Comparison of ENCODE assay signal across 25 cellular contexts in genomic region chr4:35503435-35503834, GRCh38.
"Had no signal": no experiment of that assay in that cellular context is flagged by ENCODE, and none has a peak within 500 bp of the region (broad histone marks: within the 10 kb centered on the region; RNA-seq: fewer than 3 reads in every experiment).

No MANE protein-coding gene starts in this region.

- H3K4me1 ChIP-seq: esophagus muscularis mucosa, gastrocnemius medialis, heart right ventricle, parathyroid adenoma, psoas muscle, spleen, testis had no signal

- H3K36me3 Mint-ChIP-seq: naive thymus-derived CD4-positive, alpha-beta T cell; stimulated activated naive B cell treated with anti-CD40 and anti-IgM and Interleukin-4, amounts not matched to agents 10 μg/mL and 1 μg/mL and 100 μg/mL, for 72 hours had no signal

- H3K36me3 ChIP-seq: esophagus muscularis mucosa, gastrocnemius medialis, heart right ventricle, spleen had no signal

- H3K9me3 Mint-ChIP-seq: nephron progenitor cell; stimulated activated naive CD8-positive, alpha-beta T cell treated with anti-CD3 and anti-CD28 coated beads, Interleukin-15, amount 100 ng/mL, for 72 hours had no signal

- H3K4me3 ChIP-seq: esophagus muscularis mucosa, gastrocnemius medialis, heart right ventricle, psoas muscle, spleen, testis had no signal

- FAIRE-seq: islet of Langerhans had no signal

- H3K79me2 ChIP-seq: parathyroid adenoma had no signal

- H3K27ac ChIP-seq: epithelial cell of prostate, esophagus muscularis mucosa, gastrocnemius medialis, heart right ventricle, parathyroid adenoma, psoas muscle, spleen, testis had no signal

- ATAC-seq: effector memory CD8-positive, alpha-beta T cell; gastrocnemius medialis; heart right ventricle; left lobe of liver; naive thymus-derived CD4-positive, alpha-beta T cell; psoas muscle; sciatic nerve; stimulated activated naive B cell treated with anti-CD40 and anti-IgM and Interleukin-4, amounts not matched to agents 10 μg/mL and 1 μg/mL and 100 μg/mL, for 72 hours; stimulated activated naive CD8-positive, alpha-beta T cell treated with anti-CD3 and anti-CD28 coated beads, Interleukin-15, amount 100 ng/mL, for 72 hours had no signal

- H3K4me1 Mint-ChIP-seq: naive thymus-derived CD4-positive, alpha-beta T cell; nephron progenitor cell; stimulated activated naive B cell treated with anti-CD40 and anti-IgM and Interleukin-4, amounts not matched to agents 10 μg/mL and 1 μg/mL and 100 μg/mL, for 72 hours; stimulated activated naive CD8-positive, alpha-beta T cell treated with anti-CD3 and anti-CD28 coated beads, Interleukin-15, amount 100 ng/mL, for 72 hours had no signal

- H3K9me3 ChIP-seq: esophagus muscularis mucosa, gastrocnemius medialis, heart right ventricle, psoas muscle, spleen, testis had no signal

- H3K27me3 ChIP-seq: esophagus muscularis mucosa, gastrocnemius medialis, heart right ventricle, spleen, testis had no signal

- H3K4me3 Mint-ChIP-seq: dendritic cell treated with granulocyte-macrophage colony-stimulating factor and Interleukin-4, amounts not matched to agents 40 ng/mL and 50 ng/mL, for 4 days; effector memory CD8-positive, alpha-beta T cell; naive thymus-derived CD4-positive, alpha-beta T cell; nephron progenitor cell; stimulated activated naive B cell treated with anti-CD40 and anti-IgM and Interleukin-4, amounts not matched to agents 10 μg/mL and 1 μg/mL and 100 μg/mL, for 72 hours; stimulated activated naive CD8-positive, alpha-beta T cell treated with anti-CD3 and anti-CD28 coated beads, Interleukin-15, amount 100 ng/mL, for 72 hours had no signal

- DNase-seq: effector memory CD8-positive, alpha-beta T cell; gastrocnemius medialis; heart right ventricle; hypothalamus; kidney glomerular epithelial cell; mammary epithelial cell; naive thymus-derived CD4-positive, alpha-beta T cell; nephron progenitor cell; psoas muscle; retina; spleen; stimulated activated CD4-positive, alpha-beta T cell treated with anti-CD3 and anti-CD28 coated beads, Interleukin-15, amount 100 ng/mL, for 24 hours; stimulated activated CD4-positive, alpha-beta T cell treated with anti-CD3 and anti-CD28 coated beads, Interleukin-1b, Interleukin-23, amount 100 ng/mL, for 48 hours; stimulated activated CD4-positive, alpha-beta T cell treated with anti-CD3 and anti-CD28 coated beads, Interleukin-4, amount 100 ng/mL, for 4 hours; stimulated activated naive B cell treated with anti-CD40 and anti-IgM and Interleukin-4, amounts not matched to agents 10 μg/mL and 1 μg/mL and 100 μg/mL, for 72 hours; stimulated activated naive CD8-positive, alpha-beta T cell treated with anti-CD3 and anti-CD28 coated beads, Interleukin-15, amount 100 ng/mL, for 72 hours; testis; trophoblast cell had no signal

- H3K27me3 Mint-ChIP-seq: dendritic cell treated with granulocyte-macrophage colony-stimulating factor and Interleukin-4, amounts not matched to agents 40 ng/mL and 50 ng/mL, for 4 days; effector memory CD8-positive, alpha-beta T cell; naive thymus-derived CD4-positive, alpha-beta T cell; stimulated activated naive B cell treated with anti-CD40 and anti-IgM and Interleukin-4, amounts not matched to agents 10 μg/mL and 1 μg/mL and 100 μg/mL, for 72 hours; stimulated activated naive CD8-positive, alpha-beta T cell treated with anti-CD3 and anti-CD28 coated beads, Interleukin-15, amount 100 ng/mL, for 72 hours had no signal

- H3K27ac Mint-ChIP-seq: dendritic cell treated with granulocyte-macrophage colony-stimulating factor and Interleukin-4, amounts not matched to agents 40 ng/mL and 50 ng/mL, for 4 days; effector memory CD8-positive, alpha-beta T cell; naive thymus-derived CD4-positive, alpha-beta T cell; nephron progenitor cell; stimulated activated naive B cell treated with anti-CD40 and anti-IgM and Interleukin-4, amounts not matched to agents 10 μg/mL and 1 μg/mL and 100 μg/mL, for 72 hours; stimulated activated naive CD8-positive, alpha-beta T cell treated with anti-CD3 and anti-CD28 coated beads, Interleukin-15, amount 100 ng/mL, for 72 hours had no signal

- H3K9ac ChIP-seq: parathyroid adenoma had no signal

- H2AFZ ChIP-seq: parathyroid adenoma had no signal
